13 cellular contexts compared by ENCODE assay signal in genomic region chr7:158549176-158549833, GRCh38. TPM values are rescaled to one million over a fixed set of nuclear protein-coding genes. Genes with fewer than 3 reads are reported as not detected.
DNase-seq lines count a peak whose midpoint lies in the region; ATAC-seq and TF ChIP-seq lines count a peak whose summit lies in the region.
"Had no signal": no experiment of that assay in that cellular context is flagged by ENCODE, and none has a peak within 500 bp of the region (broad histone marks: within the 10 kb centered on the region; RNA-seq: fewer than 3 reads in every experiment).

No MANE protein-coding gene starts in this region.

- ATAC-seq in left ventricle myocardium superior: peak; percentile 84
- ATAC-seq in gastrocnemius medialis: peak in 1 of 2 donors; percentile 54
- no peak for ATAC-seq in GM21786 (IDR thresholded peaks at IDR 0.05; ENCODE audit: unreplicated experiment)
- ATAC-seq: naive thymus-derived CD4-positive, alpha-beta T cell had no signal

- TF ChIP-seq CTCF in VCaP (conservative IDR thresholded peaks at IDR 0.05): no peak; the same call in 1 of the 2 replicates
- no peak for TF ChIP-seq CTCF in gastrocnemius medialis (IDR thresholded peaks at IDR 0.05 in 4 of 5, conservative IDR thresholded peaks at IDR 0.05 in 1 of 5)

- no peak overlapping the region for H3K27ac Mint-ChIP-seq in immature natural killer cell
- H3K27ac Mint-ChIP-seq: activated T-cell treated with anti-CD3 and anti-CD28 coated beads, Interleukin-2, amount 50 U/mL, for 24 hours; dendritic cell treated with granulocyte-macrophage colony-stimulating factor and Interleukin-4, amounts not matched to agents 40 ng/mL and 50 ng/mL, for 4 days; naive thymus-derived CD4-positive, alpha-beta T cell had no signal

- H3K4me3 Mint-ChIP-seq in immature natural killer cell: no peak overlapping the region
- H3K4me3 Mint-ChIP-seq: activated T-cell treated with anti-CD3 and anti-CD28 coated beads, Interleukin-2, amount 50 U/mL, for 24 hours; dendritic cell treated with granulocyte-macrophage colony-stimulating factor and Interleukin-4, amounts not matched to agents 40 ng/mL and 50 ng/mL, for 4 days; naive thymus-derived CD4-positive, alpha-beta T cell had no signal

- no peak for TF ChIP-seq POLR2A in gastrocnemius medialis (IDR thresholded peaks at IDR 0.05)

- DNase-seq in GF-D8 (lab: John Stamatoyannopoulos, UW): peak; percentile 49
- peak; percentile 73 for DNase-seq in left ventricle myocardium superior
- no peak for DNase-seq in gastrocnemius medialis
- DNase-seq in activated CD4-positive, alpha-beta T cell treated with anti-CD3 and anti-CD28 coated beads for 48 hours: no peak
- DNase-seq in AG08395 (ENCODE audit: low spot score): no peak
- DNase-seq in immature natural killer cell: no peak
- DNase-seq: activated T-cell treated with anti-CD3 and anti-CD28 coated beads, Interleukin-2, amount 50 U/mL, for 24 hours; Karpas-422; naive thymus-derived CD4-positive, alpha-beta T cell; T-helper 9 cell had no signal

- H3K4me1 ChIP-seq in gastrocnemius medialis: no peaks in the 10 kb centered on the region

- no peaks in the 10 kb centered on the region for H3K9me3 ChIP-seq in gastrocnemius medialis

- no peaks in the 10 kb centered on the region for H3K9me3 Mint-ChIP-seq in immature natural killer cell
- H3K9me3 Mint-ChIP-seq: activated T-cell treated with anti-CD3 and anti-CD28 coated beads, Interleukin-2, amount 50 U/mL, for 24 hours; dendritic cell treated with granulocyte-macrophage colony-stimulating factor and Interleukin-4, amounts not matched to agents 40 ng/mL and 50 ng/mL, for 4 days; naive thymus-derived CD4-positive, alpha-beta T cell had no signal

- peak overlapping the region; percentile 57 for H3K27ac ChIP-seq in VCaP
- no peak overlapping the region for H3K27ac ChIP-seq in gastrocnemius medialis

- no peaks in the 10 kb centered on the region for H3K4me1 Mint-ChIP-seq in immature natural killer cell
- H3K4me1 Mint-ChIP-seq: naive thymus-derived CD4-positive, alpha-beta T cell had no signal

- intact Hi-C loops in left ventricle myocardium superior (cut with micrococcal nuclease) (no loop called here), gastrocnemius medialis (cut with DNase I; ENCODE audit: low total_unique reads) (no loop called here)

- H3K27me3 ChIP-seq in gastrocnemius medialis: peaks cover 0 to 6% (median 0%) of the 10 kb centered on the region in 3 donors

- peaks cover 0 to 5% (median 2%) of the 10 kb centered on the region in 3 donors for H3K27me3 Mint-ChIP-seq in immature natural killer cell (ENCODE audit: low read depth in 3 of 3)
- H3K27me3 Mint-ChIP-seq: activated T-cell treated with anti-CD3 and anti-CD28 coated beads, Interleukin-2, amount 50 U/mL, for 24 hours had no signal

- no peaks in the 10 kb centered on the region for H3K36me3 Mint-ChIP-seq in immature natural killer cell
- H3K36me3 Mint-ChIP-seq: naive thymus-derived CD4-positive, alpha-beta T cell had no signal

- in situ Hi-C loops in gastrocnemius medialis (cut with MboI; ENCODE audit: low sequenced_read_pairs in 4 of 4): no loop called here

- peak overlapping the region; percentile 14 to 37 (median 32) for H3K4me3 ChIP-seq in gastrocnemius medialis

- H3K36me3 ChIP-seq in gastrocnemius medialis: no peaks in the 10 kb centered on the region

RNA-seq across cellular contexts. Expression of gene PTPRN2, which starts 38.3 kb away (rescaled TPM):
- total RNA-seq in left ventricle myocardium superior (1.3 TPM), gastrocnemius medialis (under 1 TPM; 0.66 to 0.85 (median 0.81) TPM)
- polyA plus RNA-seq in immature natural killer cell: 1 to 10 TPM; 1.9 to 3.7 (median 2.2) TPM

Comparison
In these comparisons a context has a peak if more than half of its experiments do, and no peak if none do; other contexts are left out.
1. DNase-seq: peak in GF-D8 (single experiment) and left ventricle myocardium superior (single experiment); none in gastrocnemius medialis (0 of 2), activated CD4-positive, alpha-beta T cell treated with anti-CD3 and anti-CD28 coated beads for 48 hours (single experiment), AG08395 (single experiment) and immature natural killer cell (0 of 3).